ENCODE assay signal across 13 cellular contexts in genomic region chr13:95155504-95155903, GRCh38.
DNase-seq lines count a peak whose midpoint lies in the region; FAIRE-seq and TF ChIP-seq lines count a peak whose summit lies in the region.
"Had no signal": no experiment of that assay in that cellular context is flagged by ENCODE, and none has a peak within 500 bp of the region (broad histone marks: within the 10 kb centered on the region; RNA-seq: fewer than 3 reads in every experiment).

No MANE protein-coding gene starts in this region.

- H3K36me3 Mint-ChIP-seq in activated naive CD4-positive, alpha-beta T cell treated with anti-CD3 and anti-CD28 coated beads for 36 hours (ENCODE audit: low read depth), result peaks cover 19% of the 10 kb centered on the region

- no peak overlapping the region for H3K4me3 Mint-ChIP-seq in activated naive CD4-positive, alpha-beta T cell treated with anti-CD3 and anti-CD28 coated beads for 36 hours
- H3K4me3 Mint-ChIP-seq: H9 had no signal

- no peaks in the 10 kb centered on the region for H3K9me3 ChIP-seq in esophagus squamous epithelium

- no peak overlapping the region for H3K27ac Mint-ChIP-seq in activated naive CD4-positive, alpha-beta T cell treated with anti-CD3 and anti-CD28 coated beads for 36 hours
- H3K27ac Mint-ChIP-seq: H9 had no signal

- peaks cover 11% of the 10 kb centered on the region for H3K4me1 Mint-ChIP-seq in activated naive CD4-positive, alpha-beta T cell treated with anti-CD3 and anti-CD28 coated beads for 36 hours (ENCODE audit: low read depth)

- no peaks in the 10 kb centered on the region for H3K27me3 Mint-ChIP-seq in activated naive CD4-positive, alpha-beta T cell treated with anti-CD3 and anti-CD28 coated beads for 36 hours (ENCODE audit: low read depth)

- peaks cover 0 to 40% (median 17%) of the 10 kb centered on the region in 3 donors for H3K4me1 ChIP-seq in esophagus squamous epithelium

- CTCF ChIA-PET in activated naive CD4-positive, alpha-beta T cell treated with anti-CD3 and anti-CD28 coated beads for 36 hours (lab: Charles Lee), result interaction anchor here (1.0 to 1.2 kb wide), 2 partner anchors 225 to 249 kb away, joined by 3 to 5 read pairs; no protein-coding TSS in a partner anchor

- peak overlapping the region in 3 of 4 donors; percentile 9 to 76 (median 43) for H3K27ac ChIP-seq in esophagus squamous epithelium
- H3K27ac ChIP-seq: C4-2B had no signal

- DNase-seq in NCI-H1092 treated with DMSO at 0.1 percent for 48 hours (lab: John Stamatoyannopoulos, UW) (peak; percentile 9), NCI-H1092 (lab: John Stamatoyannopoulos, UW) (no peak), NCI-H1417 treated with DMSO at 0.1 percent for 48 hours (lab: John Stamatoyannopoulos, UW) (peak; percentile 7), NCI-H748 treated with DMSO at 0.1 percent for 48 hours (lab: John Stamatoyannopoulos, UW) (peak; percentile 83), esophagus squamous epithelium (lab: John Stamatoyannopoulos, UW) (no peak), RCC 7860 (ENCODE audit: low spot score) (no peak), cortex of kidney (lab: John Stamatoyannopoulos, UW) (no peak)
- DNase-seq in activated naive CD4-positive, alpha-beta T cell treated with anti-CD3 and anti-CD28 coated beads for 36 hours, result no peak
- DNase-seq: H9, Karpas-422, NCI-H187 treated with DMSO at 0.1 percent for 48 hours, RPMI8226 had no signal

- intact Hi-C loops in esophagus squamous epithelium (cut with DNase I), result no loop called here
- intact Hi-C loops in activated naive CD4-positive, alpha-beta T cell treated with anti-CD3 and anti-CD28 coated beads for 36 hours (cut with micrococcal nuclease), result loop anchor here (5.0 to 10.0 kb wide), 2 partner anchors 171 to 718 kb away; no protein-coding TSS in a partner anchor

- FAIRE-seq in RCC 7860 (lab: Jason Lieb, UNC), result no peak

- H3K36me3 ChIP-seq in esophagus squamous epithelium, result peaks cover 0 to under 1% (median 0%) of the 10 kb centered on the region in 3 donors

- WGBS in esophagus squamous epithelium, 2 donors, result 46 to 64% methylated on average over 3 of the region's 3 CpGs

- TF ChIP-seq POLR2A in esophagus squamous epithelium (IDR thresholded peaks at IDR 0.05), result no peak

- no peaks in the 10 kb centered on the region for H3K9me3 Mint-ChIP-seq in activated naive CD4-positive, alpha-beta T cell treated with anti-CD3 and anti-CD28 coated beads for 36 hours
- H3K9me3 Mint-ChIP-seq: H9 had no signal

- H3K27me3 ChIP-seq in esophagus squamous epithelium, result no peaks in the 10 kb centered on the region

- TF ChIP-seq CTCF in esophagus squamous epithelium (IDR thresholded peaks at IDR 0.05), result no peak

- H3K4me3 ChIP-seq in esophagus squamous epithelium, result no peak overlapping the region

Comparison
In these comparisons a context has a peak if more than half of its experiments do, and no peak if none do; other contexts are left out.
1. DNase-seq: peak in NCI-H1092 treated with DMSO at 0.1 percent for 48 hours (single experiment), NCI-H1417 treated with DMSO at 0.1 percent for 48 hours (single experiment) and NCI-H748 treated with DMSO at 0.1 percent for 48 hours (single experiment); none in NCI-H1092 (single experiment), esophagus squamous epithelium (single experiment), RCC 7860 (single experiment), cortex of kidney (single experiment) and activated naive CD4-positive, alpha-beta T cell treated with anti-CD3 and anti-CD28 coated beads for 36 hours (single experiment).